In genomic region chr1:203914292-203914691, GRCh38 we compare ENCODE assay signal across 23 cellular contexts.
"Had no signal": no experiment of that assay in that cellular context is flagged by ENCODE, and none has a peak within 500 bp of the region (broad histone marks: within the 10 kb centered on the region; RNA-seq: fewer than 3 reads in every experiment).

No MANE protein-coding gene starts in this region.

- H3K27me3 ChIP-seq: heart right ventricle, left lung, testis, transverse colon had no signal

- H3K9me3 ChIP-seq: heart right ventricle, left lung, mucosa of descending colon, spleen, testis, transverse colon had no signal

- H3K27ac ChIP-seq: coronary artery, heart right ventricle, left lung, spleen, testis, transverse colon had no signal

- ATAC-seq: effector memory CD8-positive, alpha-beta T cell; heart right ventricle; left lung; mucosa of descending colon; natural killer cell treated with Interleukin-12 subunit alpha and Interleukin-12 subunit beta and Interleukin-15 and Interleukin-18, amount 100 ng/mL, for 72 hours; right cardiac atrium had no signal

- H3K4me3 ChIP-seq: coronary artery, heart right ventricle, left lung, lung, mucosa of descending colon, spleen, testis, transverse colon had no signal

- H3K36me3 ChIP-seq: heart right ventricle, left lung, spleen, transverse colon had no signal

- H3K4me1 ChIP-seq: heart right ventricle, left lung, spleen, testis, transverse colon had no signal

- DNase-seq: activated CD4-positive, alpha-beta T cell treated with anti-CD3 and anti-CD28 coated beads for 4 hours; activated CD4-positive, alpha-beta T cell treated with anti-CD3 and anti-CD28 coated beads, Interleukin-2, amount 50 U/mL, for 4 hours; activated CD8-positive, alpha-beta memory T cell treated with anti-CD3 and anti-CD28 coated beads, Interleukin-2, amount 50 U/mL, for 48 hours; activated gamma-delta T cell; activated naive CD4-positive, alpha-beta T cell treated with anti-CD3 and anti-CD28 coated beads, Interleukin-2, amount 50 U/mL, for 16 hours; activated T-cell treated with anti-CD3 and anti-CD28 coated beads, Interleukin-2, amount 50 U/mL, for 24 hours; effector memory CD8-positive, alpha-beta T cell; heart right ventricle; kidney glomerular epithelial cell; left lung; mucosa of descending colon; posterior cingulate gyrus; right cardiac atrium; spleen; stimulated activated naive CD4-positive, alpha-beta T cell; T-helper 1 cell; testis; transverse colon had no signal

- FAIRE-seq: bronchial epithelial cell, urothelium cell line had no signal
